ENCODE assay signal across 19 cellular contexts in genomic region chr20:11694467-11694866, GRCh38.
DNase-seq lines count a peak whose midpoint lies in the region; ATAC-seq, FAIRE-seq and TF ChIP-seq lines count a peak whose summit lies in the region.
"Had no signal": no experiment of that assay in that cellular context is flagged by ENCODE, and none has a peak within 500 bp of the region (broad histone marks: within the 10 kb centered on the region; RNA-seq: fewer than 3 reads in every experiment).

No MANE protein-coding gene starts in this region.

- H3K36me3 Mint-ChIP-seq in H9 (ENCODE audit: insufficient read depth in 1 of 3, low read depth in 3 of 3), result peaks cover 0 to 10% (median 5%) of the 10 kb centered on the region in 3 experiments; a peak in 6 of 7 replicates
- H3K36me3 Mint-ChIP-seq in CD8-positive, alpha-beta memory T cell, result no peaks in the 10 kb centered on the region
- H3K36me3 Mint-ChIP-seq: CD4-positive, CD25-positive, alpha-beta regulatory T cell; CD8-positive, alpha-beta T cell had no signal

- no peak for FAIRE-seq in H1 (lab: Jason Lieb, UNC)
- FAIRE-seq in small intestine (lab: Jason Lieb, UNC), result no peak
- FAIRE-seq: D721Med, GM12878, GM19239, H54 had no signal

- no peak overlapping the region for H3K4me3 Mint-ChIP-seq in H9
- H3K4me3 Mint-ChIP-seq in CD8-positive, alpha-beta memory T cell, result no peak overlapping the region
- H3K4me3 Mint-ChIP-seq: CD4-positive, CD25-positive, alpha-beta regulatory T cell; CD8-positive, alpha-beta T cell had no signal

- CTCF ChIA-PET in H1 (lab: Charles Lee; ENCODE audit: partially characterized antibody), result interaction anchor here (0.9 to 2.0 kb wide), 5 partner anchors 11 to 664 kb away, joined by 3 to 7 read pairs (median 3); no protein-coding TSS in a partner anchor
- CTCF ChIA-PET in CD8-positive, alpha-beta memory T cell (lab: Charles Lee), result no interaction called here

- H3K9me3 ChIP-seq in H9 (ENCODE audit: control insufficient read depth, low read depth, low read length) (no peaks in the 10 kb centered on the region), H1 (ENCODE audit: insufficient read depth in 2 of 2, low read depth in 1 of 2, low read length in 1 of 2) (peaks cover 5 to 9% of the 10 kb centered on the region in 2 experiments; a peak in 3 of 4 replicates), small intestine (ENCODE audit: control insufficient read depth, low read depth) (no peaks in the 10 kb centered on the region)
- no peaks in the 10 kb centered on the region for H3K9me3 ChIP-seq in CD8-positive, alpha-beta memory T cell (ENCODE audit: low read length)

- H3T11ph ChIP-seq in H9 (ENCODE audit: low read length), result no peak overlapping the region

- ATAC-seq in HG02885 (IDR thresholded peaks at IDR 0.05; ENCODE audit: poor library complexity, unreplicated experiment), result no peak
- ATAC-seq: CD8-positive, alpha-beta T cell; GM12878; HCT116 had no signal

- H2BK15ac ChIP-seq in H9 (ENCODE audit: low read depth, low read length), result no peak overlapping the region
- no peak overlapping the region for H2BK15ac ChIP-seq in H1 (ENCODE audit: low read length)

- no peak overlapping the region for H3K18ac ChIP-seq in H9 (ENCODE audit: insufficient read length, low read depth, low read length)
- no peak overlapping the region for H3K18ac ChIP-seq in H1 (ENCODE audit: extremely low read depth, low read length)

- DNase-seq in H9, result no peak
- DNase-seq in H1 (ENCODE audit: low read depth in 1 of 2, low spot score in 2 of 2), result no peak
- peak; percentile 18 for DNase-seq in iPS-NIHi7 (ENCODE audit: extremely low spot score)
- no peak for DNase-seq in CD8-positive, alpha-beta memory T cell
- DNase-seq in small intestine, result no peak
- DNase-seq: CD4-positive, CD25-positive, alpha-beta regulatory T cell; CD8-positive, alpha-beta T cell; DMS 273 treated with DMSO at 0.1 percent for 48 hours; DMS79; EL; GDM1; GM23248 had no signal

- peaks cover 8 to 9% of the 10 kb centered on the region in 2 experiments; a peak in 3 of 4 replicates for H3K4me1 Mint-ChIP-seq in H9
- H3K4me1 Mint-ChIP-seq in CD8-positive, alpha-beta memory T cell, result no peaks in the 10 kb centered on the region
- H3K4me1 Mint-ChIP-seq: CD4-positive, CD25-positive, alpha-beta regulatory T cell had no signal

- H3K4ac ChIP-seq in H9 (ENCODE audit: low read depth, low read length) (no peak overlapping the region), H1 (replicated peaks; ENCODE audit: insufficient read length, low read depth, low read length) (no peak overlapping the region)

- H2BK12ac ChIP-seq in H9 (ENCODE audit: insufficient read length, low read depth, low read length) (no peak overlapping the region), H1 (ENCODE audit: low read depth, low read length) (no peak overlapping the region)

- H3K79me2 ChIP-seq in H9 (ENCODE audit: insufficient read depth, low read length) (no peaks in the 10 kb centered on the region), H1 (ENCODE audit: control insufficient read depth in 1 of 2, insufficient read depth in 2 of 2, low read length in 2 of 2) (no peaks in the 10 kb centered on the region)

- no peak overlapping the region for H3K27ac ChIP-seq in H9 (ENCODE audit: insufficient read length, low read depth, low read length)
- no peak overlapping the region for H3K27ac ChIP-seq in H1 (ENCODE audit: low read depth, low read length)
- H3K27ac ChIP-seq in CD8-positive, alpha-beta memory T cell (ENCODE audit: low read depth, low read length), result no peak overlapping the region
- no peak overlapping the region for H3K27ac ChIP-seq in small intestine (ENCODE audit: low read depth in 1 of 2, low read length in 1 of 2)
- H3K27ac ChIP-seq: C4-2B, GM23248 had no signal

- H3K27me3 ChIP-seq in H9 (ENCODE audit: insufficient read depth, low read length) (no peaks in the 10 kb centered on the region), H1 (replicated peaks in 1 of 4; ENCODE audit: control insufficient read depth in 3 of 4, extremely low read depth in 1 of 4, insufficient read depth in 3 of 4, low read length in 3 of 4) (peaks cover 0 to 1% (median 0%) of the 10 kb centered on the region in 4 experiments; a peak in 1 of 7 replicates), small intestine (ENCODE audit: control insufficient read depth in 2 of 2, insufficient read depth in 2 of 2, low read length in 2 of 2) (no peaks in the 10 kb centered on the region)
- no peaks in the 10 kb centered on the region for H3K27me3 ChIP-seq in CD8-positive, alpha-beta memory T cell (ENCODE audit: insufficient read depth, low read length, poor library complexity, severe bottlenecking)

- H3K23ac ChIP-seq in H9 (ENCODE audit: insufficient read length, low read depth, low read length), result no peak overlapping the region
- H3K23ac ChIP-seq in H1 (ENCODE audit: insufficient read length), result no peak overlapping the region

- H3K36me3 ChIP-seq in H1 (ENCODE audit: control insufficient read depth in 2 of 4, insufficient read depth in 4 of 4, low read length in 3 of 4), result no peaks in the 10 kb centered on the region
- no peaks in the 10 kb centered on the region for H3K36me3 ChIP-seq in CD8-positive, alpha-beta memory T cell (ENCODE audit: insufficient read depth, low read length)
- H3K36me3 ChIP-seq in small intestine (ENCODE audit: control insufficient read depth in 2 of 2, insufficient read depth in 2 of 2, low read length in 2 of 2), result no peaks in the 10 kb centered on the region

- H4K20me1 ChIP-seq in H9 (ENCODE audit: control insufficient read depth, insufficient read depth, insufficient read length), result no peaks in the 10 kb centered on the region
- no peaks in the 10 kb centered on the region for H4K20me1 ChIP-seq in H1 (replicated peaks in 1 of 2; ENCODE audit: control insufficient read depth in 1 of 2, insufficient read depth in 2 of 2, low read length in 2 of 2)

- POLR2A ChIA-PET in H1 (lab: Charles Lee; ENCODE audit: partially characterized antibody), result no interaction called here
- POLR2A ChIA-PET in CD8-positive, alpha-beta memory T cell (lab: Charles Lee), result no interaction called here

- peak; percentile 21 to 33; a peak in 1 of 4 replicates for TF ChIP-seq RAD21 in H1 (IDR thresholded peaks at IDR 0.05 in 1 of 2, conservative IDR thresholded peaks at IDR 0.05 in 1 of 2; ENCODE audit: low read depth in 2 of 2, low read length in 2 of 2)

- no peak overlapping the region for H3K14ac ChIP-seq in H9 (ENCODE audit: insufficient read depth, low read length)
- no peak overlapping the region for H3K14ac ChIP-seq in H1 (ENCODE audit: insufficient read length)

- H3K4me2 ChIP-seq in H9 (ENCODE audit: insufficient read depth, insufficient read length, low read length) (no peak overlapping the region), H1 (ENCODE audit: insufficient read depth in 1 of 2, low read depth in 2 of 2, low read length in 2 of 2) (no peak overlapping the region)

- H2AFZ ChIP-seq in H9 (ENCODE audit: low read length) (no peak overlapping the region), H1 (ENCODE audit: low read length) (no peak overlapping the region)
- H2AFZ ChIP-seq: GM23248 had no signal

- TF ChIP-seq EP300 in H1 (IDR thresholded peaks at IDR 0.05; ENCODE audit: borderline replicate concordance in 1 of 2, low read depth in 2 of 2, low read length in 2 of 2), result no peak

- no peak overlapping the region for H3K56ac ChIP-seq in H9 (ENCODE audit: insufficient read length, low read depth, low read length)
- H3K56ac ChIP-seq in H1 (replicated peaks; ENCODE audit: insufficient read length, low read depth, low read length), result no peak overlapping the region

- no peak overlapping the region for H4K5ac ChIP-seq in H9 (ENCODE audit: insufficient read length, low read depth, low read length)
- no peak overlapping the region for H4K5ac ChIP-seq in H1 (ENCODE audit: insufficient read length, low read depth, low read length)

- H4K91ac ChIP-seq in H9 (ENCODE audit: insufficient read length, low read depth, low read length), result no peak overlapping the region
- no peak overlapping the region for H4K91ac ChIP-seq in H1 (replicated peaks; ENCODE audit: insufficient read length, low read length)

- TF ChIP-seq CTCF in H9 (conservative IDR thresholded peaks at IDR 0.05) (peak; percentile 32; the same call in 1 of the 3 replicates), H1 (IDR thresholded peaks at IDR 0.05; ENCODE audit: control extremely low read depth in 1 of 3, insufficient read depth in 1 of 3, low read depth in 1 of 3, low read length in 3 of 3) (peak in 2 of 3 experiments; percentile 12 to 17; a peak in 2 of 4 replicates)

- H3K27ac Mint-ChIP-seq in H9, result no peak overlapping the region
- no peak overlapping the region for H3K27ac Mint-ChIP-seq in CD8-positive, alpha-beta memory T cell
- H3K27ac Mint-ChIP-seq: CD4-positive, CD25-positive, alpha-beta regulatory T cell; CD8-positive, alpha-beta T cell had no signal

- peaks cover 8 to 9% of the 10 kb centered on the region in 2 experiments; a peak in 4 of 5 replicates for H3K9me3 Mint-ChIP-seq in H9
- H3K9me3 Mint-ChIP-seq in CD8-positive, alpha-beta memory T cell, result peaks cover 4 to 19% (median 9%) of the 10 kb centered on the region in 5 donors

- H3K79me1 ChIP-seq in H9 (ENCODE audit: insufficient read depth, low read depth, low read length, poor library complexity, severe bottlenecking) (no peaks in the 10 kb centered on the region), H1 (ENCODE audit: low read depth, low read length) (no peaks in the 10 kb centered on the region)

- no peak overlapping the region for H2BK20ac ChIP-seq in H9 (ENCODE audit: low read depth, low read length, poor library complexity, severe bottlenecking)
- no peak overlapping the region for H2BK20ac ChIP-seq in H1 (ENCODE audit: low read length)

- H3K9ac ChIP-seq in H9 (ENCODE audit: extremely low read depth, insufficient read length, low read length) (no peak overlapping the region), H1 (replicated peaks in 1 of 4; ENCODE audit: extremely low read depth in 1 of 4, low read depth in 3 of 4, low read length in 3 of 4) (no peak overlapping the region)
- H3K9ac ChIP-seq: GM23248 had no signal

- no peaks in the 10 kb centered on the region for H3K23me2 ChIP-seq in H9 (ENCODE audit: insufficient read length, low read depth, low read length, poor library complexity, severe bottlenecking)
- no peaks in the 10 kb centered on the region for H3K23me2 ChIP-seq in H1 (ENCODE audit: low read depth, low read length)

- no CpG with 5 or more reads among the region's 5 CpGs for WGBS in H9 (ENCODE audit: extremely low coverage, insufficient read length, low lambda C conversion rate)
- 90% methylated on average over 5 of the region's 5 CpGs; no CpG with 5 or more reads in 1 of the 2 experiments for WGBS in H1 (ENCODE audit: extremely low coverage in 1 of 2, insufficient coverage in 1 of 2, insufficient read length in 1 of 2, insufficient replicate concordance in 2 of 2, low coverage in 1 of 2, low lambda C conversion rate in 2 of 2, missing lambda C conversion rate in 1 of 2), 2 experiments
- WGBS in small intestine, 3 donors, result 86 to 91% (median 90%) methylated on average over 5 of the region's 5 CpGs

- no peak overlapping the region for H2AK5ac ChIP-seq in H9 (ENCODE audit: insufficient read length, low read length)
- no peak overlapping the region for H2AK5ac ChIP-seq in H1 (ENCODE audit: low read depth, low read length)

- H4K8ac ChIP-seq in H9 (replicated peaks; ENCODE audit: insufficient read length, low read depth, low read length), result no peak overlapping the region
- no peak overlapping the region for H4K8ac ChIP-seq in H1 (ENCODE audit: extremely low read depth, insufficient read depth, low read length)

- H3K4me1 ChIP-seq in H9 (ENCODE audit: insufficient read depth, low read length) (no peaks in the 10 kb centered on the region), H1 (replicated peaks in 1 of 4; ENCODE audit: control insufficient read depth in 3 of 4, insufficient read depth in 4 of 4, low read length in 3 of 4) (no peaks in the 10 kb centered on the region), small intestine (ENCODE audit: control insufficient read depth in 2 of 2, insufficient read depth in 1 of 2, low read depth in 1 of 2, low read length in 1 of 2) (no peaks in the 10 kb centered on the region)
- no peaks in the 10 kb centered on the region for H3K4me1 ChIP-seq in CD8-positive, alpha-beta memory T cell (ENCODE audit: insufficient read depth, low read length)

- no peak overlapping the region for H2BK5ac ChIP-seq in H9 (ENCODE audit: insufficient read length, low read length)
- H2BK5ac ChIP-seq in H1 (ENCODE audit: low read depth, low read length), result no peak overlapping the region

- TF ChIP-seq POLR2A in H1 (IDR thresholded peaks at IDR 0.05; ENCODE audit: control extremely low read depth in 1 of 2, low read depth in 2 of 2, low read length in 2 of 2), result no peak

- H3K4me3 ChIP-seq in H1 (ENCODE audit: extremely low read depth in 1 of 4, insufficient read depth in 2 of 4, low read depth in 3 of 4, low read length in 4 of 4), result no peak overlapping the region
- H3K4me3 ChIP-seq in CD8-positive, alpha-beta memory T cell (ENCODE audit: low read length), result no peak overlapping the region
- no peak overlapping the region for H3K4me3 ChIP-seq in small intestine (ENCODE audit: low read depth in 1 of 2, low read length in 2 of 2)
- H3K4me3 ChIP-seq: GM12878, GM23248 had no signal

- H2BK120ac ChIP-seq in H9 (ENCODE audit: low read depth, low read length, poor library complexity, severe bottlenecking) (no peak overlapping the region), H1 (replicated peaks; ENCODE audit: low read depth, low read length) (no peak overlapping the region)

- no peaks in the 10 kb centered on the region for H3K27me3 Mint-ChIP-seq in H9 (ENCODE audit: low read depth)
- no peaks in the 10 kb centered on the region for H3K27me3 Mint-ChIP-seq in CD8-positive, alpha-beta memory T cell
- H3K27me3 Mint-ChIP-seq: CD4-positive, CD25-positive, alpha-beta regulatory T cell had no signal
